ENCODE assay signal across 2 cellular contexts in genomic region chr1:6003568-6004411, GRCh38.
TF ChIP-seq lines count a peak whose summit lies in the region.

No MANE protein-coding gene starts in this region.

TF ChIP-seq in SK-N-SH, 30 proteins besides CTCF, POLR2A, EP300 and RAD21 (continued from another document):
- TF ChIP-seq RXRA (IDR thresholded peaks at IDR 0.05; ENCODE audit: borderline replicate concordance, low read depth) (no peak), RCOR1 (IDR thresholded peaks at IDR 0.05; ENCODE audit: low read length) (no peak), SIN3A (IDR thresholded peaks at IDR 0.05; ENCODE audit: borderline replicate concordance, low read depth, low read length) (no peak), POLR2AphosphoS5 (IDR thresholded peaks at IDR 0.05; ENCODE audit: low read depth, low read length) (no peak), NRF1 (IDR thresholded peaks at IDR 0.05; ENCODE audit: low read depth, low read length) (no peak), TCF12 (IDR thresholded peaks at IDR 0.05) (no peak)
- TF ChIP-seq, protein P1, sequence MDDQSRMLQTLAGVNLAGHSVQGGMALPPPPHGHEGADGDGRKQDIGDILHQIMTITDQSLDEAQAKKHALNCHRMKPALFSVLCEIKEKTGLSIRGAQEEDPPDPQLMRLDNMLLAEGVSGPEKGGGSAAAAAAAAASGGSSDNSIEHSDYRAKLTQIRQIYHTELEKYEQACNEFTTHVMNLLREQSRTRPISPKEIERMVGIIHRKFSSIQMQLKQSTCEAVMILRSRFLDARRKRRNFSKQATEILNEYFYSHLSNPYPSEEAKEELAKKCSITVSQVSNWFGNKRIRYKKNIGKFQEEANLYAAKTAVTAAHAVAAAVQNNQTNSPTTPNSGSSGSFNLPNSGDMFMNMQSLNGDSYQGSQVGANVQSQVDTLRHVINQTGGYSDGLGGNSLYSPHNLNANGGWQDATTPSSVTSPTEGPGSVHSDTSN (IDR thresholded peaks at IDR 0.05): no peak

TF ChIP-seq in SK-N-SH treated with all-trans-retinoic acid at 6 μM for 48 hours, 23 proteins besides CTCF, POLR2A, EP300 and RAD21 (continued from another document):
- no peak for TF ChIP-seq POU6F1 (CRISPR knock-in tag; IDR thresholded peaks at IDR 0.05; ENCODE audit: borderline replicate concordance, low read depth)
